ENCODE assay signal across 12 cellular contexts in genomic region chr5:171781744-171782143, GRCh38. TPM values are rescaled to one million over a fixed set of nuclear protein-coding genes. Genes with fewer than 3 reads are reported as not detected.
DNase-seq lines count a peak whose midpoint lies in the region; ATAC-seq, FAIRE-seq and TF ChIP-seq lines count a peak whose summit lies in the region.
"Not testable (repeated sequence)": the region's sequence is repeated elsewhere in the genome, so short reads cannot be mapped to it uniquely, and the experiment has no call there.
"Had no signal": no experiment of that assay in that cellular context is flagged by ENCODE, and none has a peak within 500 bp of the region (broad histone marks: within the 10 kb centered on the region; RNA-seq: fewer than 3 reads in every experiment).

No MANE protein-coding gene starts in this region.

- H3K27ac Mint-ChIP-seq in endodermal cell; osteocyte (ENCODE audit: unreplicated experiment): not testable (repeated sequence)

- TF ChIP-seq POLR2A in A549 (IDR thresholded peaks at IDR 0.05; ENCODE audit: low read length); K562 (conservative IDR thresholded peaks at IDR 0.05): not testable (repeated sequence)

- H3K9ac ChIP-seq in Karpas-422 (ENCODE audit: low read length); K562 (ENCODE audit: insufficient read depth in 1 of 2, low read depth in 2 of 2, low read length in 2 of 2); endodermal cell (ENCODE audit: extremely low read depth, low read length, poor library complexity, severe bottlenecking): not testable (repeated sequence)

- H3K4me1 ChIP-seq in A549: peaks cover 16% of the 10 kb centered on the region
- not testable (repeated sequence) for H3K4me1 ChIP-seq in Karpas-422 (ENCODE audit: low read length); K562 (replicated peaks in 1 of 2; ENCODE audit: control insufficient read depth in 2 of 2, insufficient read depth in 2 of 2, low read length in 2 of 2); endodermal cell (ENCODE audit: control insufficient read depth, insufficient read depth, low read length)

- H3K9me2 ChIP-seq in Karpas-422 (replicated peaks; ENCODE audit: insufficient read depth, low read length): not testable (repeated sequence)

- peak overlapping the region in 1 of 2 experiments; percentile 35; a peak in 2 of 6 replicates for H3K27ac ChIP-seq in A549
- H3K27ac ChIP-seq in Karpas-422 (ENCODE audit: low read length); K562 (ENCODE audit: extremely low read depth, low read depth, low read length); endodermal cell (ENCODE audit: low read depth, low read length): not testable (repeated sequence)

- intact Hi-C loops in K562 (cut with micrococcal nuclease): not testable (repeated sequence)

- not testable (repeated sequence) for H3K4me3 ChIP-seq in A549; Karpas-422 (ENCODE audit: low read length); K562; endodermal cell (ENCODE audit: low read length)

- ATAC-seq in A549 (peak in 1 of 2 experiments; percentile 27; a peak in 2 of 6 replicates), K562 (peak; percentile 61)

- FAIRE-seq in A549 (lab: Jason Lieb, UNC); K562 (lab: Jason Lieb, UNC): not testable (repeated sequence)

- H3K36me3 ChIP-seq in Karpas-422 (ENCODE audit: insufficient read depth, low read length); K562 (ENCODE audit: control insufficient read depth, insufficient read depth, low read length); endodermal cell (ENCODE audit: control insufficient read depth, insufficient read depth, low read length): not testable (repeated sequence)

- WGBS in A549 (ENCODE audit: missing lambda C conversion rate): 56% methylated on average over 4 of the region's 4 CpGs
- WGBS in K562 (ENCODE audit: insufficient coverage, low coverage, missing lambda C conversion rate): 2% methylated on average over 4 of the region's 4 CpGs
- 91 to 94% methylated on average over 4 of the region's 4 CpGs for WGBS in endodermal cell (ENCODE audit: insufficient coverage in 1 of 2, insufficient read length in 1 of 2), 2 experiments

- H3K4me2 ChIP-seq in A549; Karpas-422 (ENCODE audit: low read depth, low read length, poor library complexity, severe bottlenecking); K562 (ENCODE audit: insufficient read depth, low read length): not testable (repeated sequence)

- DNase-seq in A549 (ENCODE audit: low read depth in 1 of 2, low spot score in 1 of 2) (peak in 1 of 2 experiments; percentile 10), Karpas-422 (peak; percentile 42), endodermal cell (peak; percentile 12), osteocyte (ENCODE audit: extremely low spot score, unreplicated experiment) (peak; percentile 7)
- not testable (repeated sequence) for DNase-seq in K562 (ENCODE audit: extremely low read depth in 1 of 4, low spot score in 3 of 4)

- not testable (repeated sequence) for TF ChIP-seq CTCF in A549 (IDR thresholded peaks at IDR 0.05); K562 (IDR thresholded peaks at IDR 0.05 in 2 of 3, conservative IDR thresholded peaks at IDR 0.05 in 1 of 3; ENCODE audit: insufficient read depth in 2 of 3, low read depth in 1 of 3, low read length in 3 of 3); endodermal cell (conservative IDR thresholded peaks at IDR 0.05); osteocyte (IDR thresholded peaks at IDR 0.05)

- H3K27me3 ChIP-seq in Karpas-422 (ENCODE audit: low read length); endodermal cell (ENCODE audit: control insufficient read depth, insufficient read depth, low read length, poor library complexity, severe bottlenecking): not testable (repeated sequence)
- peaks cover 16 to 33% of the 10 kb centered on the region in 2 experiments for H3K27me3 ChIP-seq in K562 (ENCODE audit: control insufficient read depth in 2 of 2, insufficient read depth in 2 of 2, low read length in 2 of 2)

- TF ChIP-seq EP300 in A549 (IDR thresholded peaks at IDR 0.05); K562 (IDR thresholded peaks at IDR 0.05; ENCODE audit: low read length): not testable (repeated sequence)

- not testable (repeated sequence) for H3K9me3 Mint-ChIP-seq in endodermal cell; osteocyte (ENCODE audit: unreplicated experiment)

- H3K4me3 Mint-ChIP-seq in endodermal cell; osteocyte (ENCODE audit: unreplicated experiment): not testable (repeated sequence)

- not testable (repeated sequence) for H3K27me3 Mint-ChIP-seq in endodermal cell (ENCODE audit: insufficient read depth)
- peaks cover 58% of the 10 kb centered on the region for H3K27me3 Mint-ChIP-seq in osteocyte (ENCODE audit: unreplicated experiment)

- TF ChIP-seq RAD21 in A549 (conservative IDR thresholded peaks at IDR 0.05 in 1 of 2, IDR thresholded peaks at IDR 0.05 in 1 of 2); K562 (CRISPR knock-in tag; conservative IDR thresholded peaks at IDR 0.05 in 1 of 2, IDR thresholded peaks at IDR 0.05 in 1 of 2): not testable (repeated sequence)

- H3K4me1 Mint-ChIP-seq in endodermal cell; osteocyte (ENCODE audit: unreplicated experiment): not testable (repeated sequence)

- not testable (repeated sequence) for H2AFZ ChIP-seq in Karpas-422 (ENCODE audit: low read length); K562 (ENCODE audit: low read depth, low read length)

- H3K79me2 ChIP-seq in Karpas-422 (ENCODE audit: low read length); K562 (ENCODE audit: control insufficient read depth, insufficient read depth, low read length): not testable (repeated sequence)

- not testable (repeated sequence) for BruUV-seq in K562 (replicated peaks; lab: Mats Ljungman, UMichigan)

- CTCF ChIA-PET in A549 (lab: Yijun Ruan, JAX): interaction anchor here (0.6 to 1.4 kb wide), 3 partner anchors 13 to 1919 kb away, joined by 3 read pairs; no protein-coding TSS in a partner anchor
- CTCF ChIA-PET in K562 (lab: Yijun Ruan, JAX; ENCODE audit: low intra/inter-chr PET ratio): not testable (repeated sequence)

- not testable (repeated sequence) for H3K9me1 ChIP-seq in K562 (ENCODE audit: control insufficient read depth, insufficient read depth, low read length)

- POLR2A ChIA-PET in A549 (lab: Yijun Ruan, JAX): not testable (repeated sequence)
- POLR2A ChIA-PET in K562 (lab: Yijun Ruan, JAX): interaction anchor here (0.7 kb wide), 1 partner anchor 247 kb away, joined by 3 read pairs; no protein-coding TSS in a partner anchor

- in situ Hi-C loops in K562 (cut with MboI): not testable (repeated sequence)

- not testable (repeated sequence) for H3K36me3 Mint-ChIP-seq in endodermal cell (ENCODE audit: low read depth); osteocyte (ENCODE audit: unreplicated experiment)

- H4K20me1 ChIP-seq in Karpas-422 (ENCODE audit: insufficient read depth, low read depth, low read length); K562 (replicated peaks; ENCODE audit: control insufficient read depth, insufficient read depth, low read length): not testable (repeated sequence)

- not testable (repeated sequence) for H3K9me3 ChIP-seq in A549; Karpas-422 (ENCODE audit: low read length); K562 (replicated peaks; ENCODE audit: control insufficient read depth, insufficient read depth, low read depth, low read length); endodermal cell (ENCODE audit: control insufficient read depth, low read length)

TF ChIP-seq in A549, 52 proteins besides CTCF, POLR2A, EP300 and RAD21:
- peak; percentile 87 for TF ChIP-seq MAFK (IDR thresholded peaks at IDR 0.05; ENCODE audit: partially characterized antibody)

TF ChIP-seq in K562, 482 proteins besides CTCF, POLR2A, EP300 and RAD21 (continues in another document):
- TF ChIP-seq C11orf30 (IDR thresholded peaks at IDR 0.05; ENCODE audit: low read depth) (peak; percentile 75), ZNF316 (IDR thresholded peaks at IDR 0.05) (peak; percentile 89), NFYB (IDR thresholded peaks at IDR 0.05; ENCODE audit: extremely low read depth, insufficient read length) (peak; percentile 73), NFE2 (IDR thresholded peaks at IDR 0.05; ENCODE audit: low read depth) (0 out of 2 replicates have a peak, but pooled peaks have one; percentile 26)

RNA-seq across cellular contexts. Expression of gene SMIM23, which starts 3.9 kb away (rescaled TPM):
- polyA plus RNA-seq in A549 (2011; rRNA removed): not detected in 2 replicates
- not detected in 2 replicates for polyA plus RNA-seq in A549 (2012; cell fraction: cytosol; rRNA removed)
- not detected in 2 replicates for polyA plus RNA-seq in A549 (2012; cell fraction: nucleus; rRNA removed)
- not detected in 3 replicates for polyA plus RNA-seq in A549 (2017; fragmentation: RNase III; extraction: RNeasy Plus Mini Kit Qiagen cat#74134 plus additional on column Dnase treatment)
- polyA minus RNA-seq in A549 (2011; rRNA and poly(A)+ RNA removed): not detected in 2 replicates
- total RNA-seq in Karpas-422 (2014; rRNA removed; shearing (Covaris generic); ENCODE audit: low replicate concordance): not detected in 2 replicates
- not detected in 2 replicates for total RNA-seq in K562 (2011; cell fraction: chromatin; rRNA removed; ENCODE audit: low replicate concordance)
- total RNA-seq in K562 (2011; cell fraction: nucleolus; rRNA removed): not detected in 2 replicates
- total RNA-seq in K562 (2011; cell fraction: nucleoplasm; rRNA removed): not detected in 2 replicates
- total RNA-seq in K562 (2014; rRNA removed): not detected in 2 replicates
- total RNA-seq in K562 (2014; rRNA removed; fragmentation: Illumina TruSeq; extraction: Trizol): not detected in 2 replicates
- total RNA-seq in K562 (2015; rRNA removed; fragmentation: Illumina TruSeq; extraction: Trizol): not detected in 2 replicates
- not detected in 2 replicates for total RNA-seq in K562 (2021)
- polyA plus RNA-seq in K562 (2011; rRNA removed): not detected in 2 replicates
- polyA plus RNA-seq in K562 (2011; cell fraction: cytosol; rRNA removed): not detected in 2 replicates
- polyA plus RNA-seq in K562 (2011; cell fraction: nucleus; rRNA removed): not detected in 2 replicates
- polyA plus RNA-seq in K562 (2012): not detected in 2 replicates
- not detected in 2 replicates for polyA plus RNA-seq in K562 (2014; fragmentation: Illumina TruSeq; extraction: Trizol)
- polyA plus RNA-seq in K562 (2014; fragmentation: Nextera tagmentation; extraction: Ambion mirVana): not detected
- not detected in 2 replicates for polyA plus RNA-seq in K562 (2014; rRNA removed)
- polyA minus RNA-seq in K562 (2011; rRNA and poly(A)+ RNA removed): not detected in 2 replicates
- not detected in 2 replicates for polyA minus RNA-seq in K562 (2011; cell fraction: cytosol; rRNA and poly(A)+ RNA removed)
- polyA minus RNA-seq in K562 (2011; cell fraction: nucleus; rRNA and poly(A)+ RNA removed): not detected in 2 replicates
- not detected for total RNA-seq in endodermal cell
- not detected for polyA plus RNA-seq in endodermal cell (2013, experiment 1 of 2)
- polyA plus RNA-seq in endodermal cell (2013, experiment 2 of 2): not detected
- total RNA-seq in osteocyte: not detected in 2 replicates
- total RNA-seq: A172; A673; CD4-positive, alpha-beta memory T cell; CD4-positive, CD25-positive, alpha-beta regulatory T cell; CD8-positive, alpha-beta memory T cell had no signal
- polyA plus RNA-seq: AG04450; CD14-positive monocyte; CD4-positive, alpha-beta memory T cell; CD4-positive, CD25-positive, alpha-beta regulatory T cell; CD8-positive, alpha-beta memory T cell had no signal
